In the genomic region with DNA sequence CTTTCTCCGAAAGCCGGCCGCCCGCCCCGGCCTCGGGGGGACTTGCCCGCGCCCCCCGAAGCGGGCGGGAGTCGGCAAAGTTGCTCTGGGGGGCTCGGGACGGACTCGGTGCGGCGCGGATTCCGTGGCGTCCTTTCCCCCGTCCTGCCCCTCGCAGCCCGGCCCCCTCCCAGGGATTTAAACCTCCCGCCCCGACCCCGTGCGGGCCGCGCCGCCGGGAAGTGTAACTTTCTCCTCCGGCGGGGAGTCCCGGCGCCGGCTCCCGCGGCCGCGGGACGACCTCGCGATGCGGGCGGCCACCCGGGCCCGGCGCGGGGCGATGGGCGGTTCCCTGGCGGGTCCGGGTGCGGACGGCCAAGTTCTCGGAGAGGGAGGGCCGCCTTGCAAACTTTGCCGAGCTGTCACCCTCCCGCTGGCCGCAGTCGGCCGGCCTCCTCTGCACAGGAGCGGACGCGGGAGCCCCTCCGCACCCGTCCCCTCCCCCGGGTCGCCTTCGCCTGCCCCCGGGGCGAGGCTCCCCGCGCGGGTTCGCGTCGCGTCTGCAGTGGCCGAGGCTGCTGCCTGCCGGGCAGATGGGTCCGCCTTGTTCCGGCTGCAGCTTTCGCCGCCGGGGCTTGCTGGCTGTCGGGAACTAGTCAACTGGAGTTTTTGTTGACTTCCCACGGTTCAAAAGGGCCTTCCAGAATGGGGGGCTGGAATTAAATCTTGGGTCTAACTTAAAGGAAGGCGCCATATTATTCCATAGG, we compare ENCODE assay signal across 1 cellular context.
TF ChIP-seq lines count a peak whose summit lies in the region.

No MANE protein-coding gene starts in this region.

TF ChIP-seq in HepG2, 621 proteins besides CTCF, POLR2A, EP300 and RAD21 (continued from another document and continues in another):
- no peak for TF ChIP-seq HBP1 (CRISPR knock-in tag; IDR thresholded peaks at IDR 0.05; ENCODE audit: low read depth)
- TF ChIP-seq, protein P1, sequence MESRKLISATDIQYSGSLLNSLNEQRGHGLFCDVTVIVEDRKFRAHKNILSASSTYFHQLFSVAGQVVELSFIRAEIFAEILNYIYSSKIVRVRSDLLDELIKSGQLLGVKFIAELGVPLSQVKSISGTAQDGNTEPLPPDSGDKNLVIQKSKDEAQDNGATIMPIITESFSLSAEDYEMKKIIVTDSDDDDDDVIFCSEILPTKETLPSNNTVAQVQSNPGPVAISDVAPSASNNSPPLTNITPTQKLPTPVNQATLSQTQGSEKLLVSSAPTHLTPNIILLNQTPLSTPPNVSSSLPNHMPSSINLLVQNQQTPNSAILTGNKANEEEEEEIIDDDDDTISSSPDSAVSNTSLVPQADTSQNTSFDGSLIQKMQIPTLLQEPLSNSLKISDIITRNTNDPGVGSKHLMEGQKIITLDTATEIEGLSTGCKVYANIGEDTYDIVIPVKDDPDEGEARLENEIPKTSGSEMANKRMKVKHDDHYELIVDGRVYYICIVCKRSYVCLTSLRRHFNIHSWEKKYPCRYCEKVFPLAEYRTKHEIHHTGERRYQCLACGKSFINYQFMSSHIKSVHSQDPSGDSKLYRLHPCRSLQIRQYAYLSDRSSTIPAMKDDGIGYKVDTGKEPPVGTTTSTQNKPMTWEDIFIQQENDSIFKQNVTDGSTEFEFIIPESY (CRISPR knock-in tag; IDR thresholded peaks at IDR 0.05) = no peak
- TF ChIP-seq RELA (CRISPR knock-in tag; IDR thresholded peaks at IDR 0.05) = no peak
- TF ChIP-seq KDM2A (CRISPR knock-in tag; IDR thresholded peaks at IDR 0.05; ENCODE audit: borderline replicate concordance, low read depth) = 0 out of 2 replicates have a peak, but pooled peaks have one; percentile 4
- TF ChIP-seq JUN (CRISPR knock-in tag; IDR thresholded peaks at IDR 0.05) = no peak
- TF ChIP-seq JUNB (CRISPR knock-in tag; IDR thresholded peaks at IDR 0.05; ENCODE audit: borderline replicate concordance) = no peak
- no peak for TF ChIP-seq GRHL1 (CRISPR knock-in tag; conservative IDR thresholded peaks at IDR 0.05)
- no peak for TF ChIP-seq ARNTL (CRISPR knock-in tag; IDR thresholded peaks at IDR 0.05)
- TF ChIP-seq SUZ12 (IDR thresholded peaks at IDR 0.05; ENCODE audit: low read depth, low read length) = no peak
- TF ChIP-seq, protein P2, sequence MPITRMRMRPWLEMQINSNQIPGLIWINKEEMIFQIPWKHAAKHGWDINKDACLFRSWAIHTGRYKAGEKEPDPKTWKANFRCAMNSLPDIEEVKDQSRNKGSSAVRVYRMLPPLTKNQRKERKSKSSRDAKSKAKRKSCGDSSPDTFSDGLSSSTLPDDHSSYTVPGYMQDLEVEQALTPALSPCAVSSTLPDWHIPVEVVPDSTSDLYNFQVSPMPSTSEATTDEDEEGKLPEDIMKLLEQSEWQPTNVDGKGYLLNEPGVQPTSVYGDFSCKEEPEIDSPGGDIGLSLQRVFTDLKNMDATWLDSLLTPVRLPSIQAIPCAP (CRISPR knock-in tag; IDR thresholded peaks at IDR 0.05; ENCODE audit: low read depth) = no peak
- no peak for TF ChIP-seq CHD2 (IDR thresholded peaks at IDR 0.05; ENCODE audit: low read depth, low read length)
- no peak for TF ChIP-seq ETV5 (CRISPR knock-in tag; IDR thresholded peaks at IDR 0.05; ENCODE audit: borderline replicate concordance)
- TF ChIP-seq, protein P3, sequence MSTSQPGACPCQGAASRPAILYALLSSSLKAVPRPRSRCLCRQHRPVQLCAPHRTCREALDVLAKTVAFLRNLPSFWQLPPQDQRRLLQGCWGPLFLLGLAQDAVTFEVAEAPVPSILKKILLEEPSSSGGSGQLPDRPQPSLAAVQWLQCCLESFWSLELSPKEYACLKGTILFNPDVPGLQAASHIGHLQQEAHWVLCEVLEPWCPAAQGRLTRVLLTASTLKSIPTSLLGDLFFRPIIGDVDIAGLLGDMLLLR (CRISPR knock-in tag; IDR thresholded peaks at IDR 0.05) = no peak
- no peak for TF ChIP-seq BRCA1 (CRISPR knock-in tag; IDR thresholded peaks at IDR 0.05)
- TF ChIP-seq, protein P4, sequence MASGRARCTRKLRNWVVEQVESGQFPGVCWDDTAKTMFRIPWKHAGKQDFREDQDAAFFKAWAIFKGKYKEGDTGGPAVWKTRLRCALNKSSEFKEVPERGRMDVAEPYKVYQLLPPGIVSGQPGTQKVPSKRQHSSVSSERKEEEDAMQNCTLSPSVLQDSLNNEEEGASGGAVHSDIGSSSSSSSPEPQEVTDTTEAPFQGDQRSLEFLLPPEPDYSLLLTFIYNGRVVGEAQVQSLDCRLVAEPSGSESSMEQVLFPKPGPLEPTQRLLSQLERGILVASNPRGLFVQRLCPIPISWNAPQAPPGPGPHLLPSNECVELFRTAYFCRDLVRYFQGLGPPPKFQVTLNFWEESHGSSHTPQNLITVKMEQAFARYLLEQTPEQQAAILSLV (CRISPR knock-in tag; IDR thresholded peaks at IDR 0.05; ENCODE audit: borderline replicate concordance) = no peak
- TF ChIP-seq ZZZ3 (CRISPR knock-in tag; IDR thresholded peaks at IDR 0.05; ENCODE audit: borderline replicate concordance) = no peak
- TF ChIP-seq NBN (conservative IDR thresholded peaks at IDR 0.05) = no peak
- TF ChIP-seq, protein P5, sequence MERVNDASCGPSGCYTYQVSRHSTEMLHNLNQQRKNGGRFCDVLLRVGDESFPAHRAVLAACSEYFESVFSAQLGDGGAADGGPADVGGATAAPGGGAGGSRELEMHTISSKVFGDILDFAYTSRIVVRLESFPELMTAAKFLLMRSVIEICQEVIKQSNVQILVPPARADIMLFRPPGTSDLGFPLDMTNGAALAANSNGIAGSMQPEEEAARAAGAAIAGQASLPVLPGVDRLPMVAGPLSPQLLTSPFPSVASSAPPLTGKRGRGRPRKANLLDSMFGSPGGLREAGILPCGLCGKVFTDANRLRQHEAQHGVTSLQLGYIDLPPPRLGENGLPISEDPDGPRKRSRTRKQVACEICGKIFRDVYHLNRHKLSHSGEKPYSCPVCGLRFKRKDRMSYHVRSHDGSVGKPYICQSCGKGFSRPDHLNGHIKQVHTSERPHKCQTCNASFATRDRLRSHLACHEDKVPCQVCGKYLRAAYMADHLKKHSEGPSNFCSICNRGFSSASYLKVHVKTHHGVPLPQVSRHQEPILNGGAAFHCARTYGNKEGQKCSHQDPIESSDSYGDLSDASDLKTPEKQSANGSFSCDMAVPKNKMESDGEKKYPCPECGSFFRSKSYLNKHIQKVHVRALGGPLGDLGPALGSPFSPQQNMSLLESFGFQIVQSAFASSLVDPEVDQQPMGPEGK (CRISPR knock-in tag; IDR thresholded peaks at IDR 0.05) = no peak
- TF ChIP-seq SP5 (CRISPR knock-in tag; IDR thresholded peaks at IDR 0.05; ENCODE audit: borderline replicate concordance, low read depth) = no peak
- TF ChIP-seq, protein P6, sequence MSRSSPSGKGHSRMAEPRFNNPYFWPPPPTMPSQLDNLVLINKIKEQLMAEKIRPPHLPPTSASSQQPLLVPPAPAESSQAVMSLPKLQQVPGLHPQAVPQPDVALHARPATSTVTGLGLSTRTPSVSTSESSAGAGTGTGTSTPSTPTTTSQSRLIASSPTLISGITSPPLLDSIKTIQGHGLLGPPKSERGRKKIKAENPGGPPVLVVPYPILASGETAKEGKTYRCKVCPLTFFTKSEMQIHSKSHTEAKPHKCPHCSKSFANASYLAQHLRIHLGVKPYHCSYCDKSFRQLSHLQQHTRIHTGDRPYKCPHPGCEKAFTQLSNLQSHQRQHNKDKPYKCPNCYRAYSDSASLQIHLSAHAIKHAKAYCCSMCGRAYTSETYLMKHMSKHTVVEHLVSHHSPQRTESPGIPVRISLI (CRISPR knock-in tag; IDR thresholded peaks at IDR 0.05; ENCODE audit: borderline replicate concordance) = no peak
- TF ChIP-seq ZNF777 (CRISPR knock-in tag; IDR thresholded peaks at IDR 0.05) = peak; percentile 87
- no peak for TF ChIP-seq ZNF160 (CRISPR knock-in tag; IDR thresholded peaks at IDR 0.05)
- no peak for TF ChIP-seq ZNF792 (CRISPR knock-in tag; IDR thresholded peaks at IDR 0.05)
- TF ChIP-seq BORCS8-MEF2B (CRISPR knock-in tag; IDR thresholded peaks at IDR 0.05) = peak; percentile 37; the same call in 1 of the 2 replicates
- peak; percentile 38; the same call in 1 of the 2 replicates for TF ChIP-seq YEATS4 (CRISPR knock-in tag; IDR thresholded peaks at IDR 0.05; ENCODE audit: borderline replicate concordance)
- TF ChIP-seq KDM6A (CRISPR knock-in tag; IDR thresholded peaks at IDR 0.05; ENCODE audit: low read depth) = no peak
- no peak for TF ChIP-seq SP2 (CRISPR knock-in tag; IDR thresholded peaks at IDR 0.05)
- TF ChIP-seq MYNN (CRISPR knock-in tag; IDR thresholded peaks at IDR 0.05; ENCODE audit: low read depth) = no peak
- TF ChIP-seq, protein P7, sequence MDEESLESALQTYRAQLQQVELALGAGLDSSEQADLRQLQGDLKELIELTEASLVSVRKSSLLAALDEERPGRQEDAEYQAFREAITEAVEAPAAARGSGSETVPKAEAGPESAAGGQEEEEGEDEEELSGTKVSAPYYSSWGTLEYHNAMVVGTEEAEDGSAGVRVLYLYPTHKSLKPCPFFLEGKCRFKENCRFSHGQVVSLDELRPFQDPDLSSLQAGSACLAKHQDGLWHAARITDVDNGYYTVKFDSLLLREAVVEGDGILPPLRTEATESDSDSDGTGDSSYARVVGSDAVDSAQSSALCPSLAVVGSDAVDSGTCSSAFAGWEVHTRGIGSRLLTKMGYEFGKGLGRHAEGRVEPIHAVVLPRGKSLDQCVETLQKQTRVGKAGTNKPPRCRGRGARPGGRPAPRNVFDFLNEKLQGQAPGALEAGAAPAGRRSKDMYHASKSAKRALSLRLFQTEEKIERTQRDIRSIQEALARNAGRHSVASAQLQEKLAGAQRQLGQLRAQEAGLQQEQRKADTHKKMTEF (CRISPR knock-in tag; IDR thresholded peaks at IDR 0.05) = 0 out of 2 replicates have a peak, but pooled peaks have one; percentile 31
- no peak for TF ChIP-seq SMAD9 (CRISPR knock-in tag; IDR thresholded peaks at IDR 0.05)
- TF ChIP-seq RBM39 (IDR thresholded peaks at IDR 0.05; ENCODE audit: low read depth, low read length, poor library complexity, severe bottlenecking) = no peak
- no peak for TF ChIP-seq DMAP1 (CRISPR knock-in tag; IDR thresholded peaks at IDR 0.05)
- TF ChIP-seq ZNF878 (CRISPR knock-in tag; IDR thresholded peaks at IDR 0.05) = no peak
- TF ChIP-seq ZNF598 (CRISPR knock-in tag; IDR thresholded peaks at IDR 0.05; ENCODE audit: borderline replicate concordance) = no peak
- no peak for TF ChIP-seq ATM (IDR thresholded peaks at IDR 0.05; ENCODE audit: borderline replicate concordance)
- TF ChIP-seq ZBTB38 (CRISPR knock-in tag; IDR thresholded peaks at IDR 0.05) = no peak
- 0 out of 2 replicates have a peak, but pooled peaks have one; percentile 3 for TF ChIP-seq SP4 (CRISPR knock-in tag; IDR thresholded peaks at IDR 0.05)
- 0 out of 2 replicates have a peak, but pooled peaks have one; percentile 22 for TF ChIP-seq BCL3 (CRISPR knock-in tag; IDR thresholded peaks at IDR 0.05)
- TF ChIP-seq SP1 (IDR thresholded peaks at IDR 0.05) = no peak
- no peak for TF ChIP-seq SP1 (CRISPR knock-in tag; IDR thresholded peaks at IDR 0.05)
- TF ChIP-seq CEBPB (IDR thresholded peaks at IDR 0.05; ENCODE audit: borderline replicate concordance, low read depth, low read length) = no peak
- no peak for TF ChIP-seq ZNF276 (CRISPR knock-in tag; IDR thresholded peaks at IDR 0.05; ENCODE audit: low read depth)
- TF ChIP-seq, protein P8, sequence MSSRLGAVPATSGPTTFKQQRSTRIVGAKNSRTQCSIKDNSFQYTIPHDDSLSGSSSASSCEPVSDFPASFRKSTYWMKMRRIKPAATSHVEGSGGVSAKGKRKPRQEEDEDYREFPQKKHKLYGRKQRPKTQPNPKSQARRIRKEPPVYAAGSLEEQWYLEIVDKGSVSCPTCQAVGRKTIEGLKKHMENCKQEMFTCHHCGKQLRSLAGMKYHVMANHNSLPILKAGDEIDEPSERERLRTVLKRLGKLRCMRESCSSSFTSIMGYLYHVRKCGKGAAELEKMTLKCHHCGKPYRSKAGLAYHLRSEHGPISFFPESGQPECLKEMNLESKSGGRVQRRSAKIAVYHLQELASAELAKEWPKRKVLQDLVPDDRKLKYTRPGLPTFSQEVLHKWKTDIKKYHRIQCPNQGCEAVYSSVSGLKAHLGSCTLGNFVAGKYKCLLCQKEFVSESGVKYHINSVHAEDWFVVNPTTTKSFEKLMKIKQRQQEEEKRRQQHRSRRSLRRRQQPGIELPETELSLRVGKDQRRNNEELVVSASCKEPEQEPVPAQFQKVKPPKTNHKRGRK (CRISPR knock-in tag; IDR thresholded peaks at IDR 0.05) = no peak
